1 cellular context compared by ENCODE assay signal in genomic region chr6:26199773-26200728, GRCh38.
TF ChIP-seq lines count a peak whose summit lies in the region.

No MANE protein-coding gene starts in this region.

TF ChIP-seq in K562, 482 proteins besides CTCF, POLR2A, EP300 and RAD21 (continued from another document and continues in another):
- no peak for TF ChIP-seq CEBPZ (IDR thresholded peaks at IDR 0.05; ENCODE audit: borderline replicate concordance, low read depth, low read length)
- 0 out of 2 replicates have a peak, but pooled peaks have one; percentile 56 for TF ChIP-seq ZNF23 (CRISPR knock-in tag; IDR thresholded peaks at IDR 0.05)
- 0 out of 2 replicates have a peak, but pooled peaks have one; percentile 26 for TF ChIP-seq CBFB (CRISPR knock-in tag; IDR thresholded peaks at IDR 0.05)
- no peak; a peak in 1 of 4 replicates for TF ChIP-seq TRIM24 (IDR thresholded peaks at IDR 0.05)
- TF ChIP-seq HDAC2 (IDR thresholded peaks at IDR 0.05) = no peak
- no peak for TF ChIP-seq ZNF274 (IDR thresholded peaks at IDR 0.05; ENCODE audit: borderline replicate concordance, low read depth, low read length)
- no peak for TF ChIP-seq MEF2A (IDR thresholded peaks at IDR 0.05; ENCODE audit: control insufficient read depth, low read depth, low read length)
- TF ChIP-seq ZNF311 (CRISPR knock-in tag; IDR thresholded peaks at IDR 0.05) = no peak
- TF ChIP-seq, protein P1, sequence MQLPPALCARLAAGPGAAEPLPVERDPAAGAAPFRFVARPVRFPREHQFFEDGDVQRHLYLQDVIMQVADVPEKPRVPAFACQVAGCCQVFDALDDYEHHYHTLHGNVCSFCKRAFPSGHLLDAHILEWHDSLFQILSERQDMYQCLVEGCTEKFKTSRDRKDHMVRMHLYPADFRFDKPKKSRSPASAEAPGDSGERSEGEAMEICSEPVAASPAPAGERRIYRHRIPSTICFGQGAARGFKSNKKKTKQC (CRISPR knock-in tag; IDR thresholded peaks at IDR 0.05) = no peak; the same call in none of the 2 replicates
- no peak for TF ChIP-seq KDM1A (IDR thresholded peaks at IDR 0.05)
- TF ChIP-seq CBX1 (IDR thresholded peaks at IDR 0.05; ENCODE audit: low read depth) = no peak
- no peak for TF ChIP-seq ATF1 (CRISPR knock-in tag; IDR thresholded peaks at IDR 0.05)
- peak; percentile 42; the same call in 1 of the 2 replicates for TF ChIP-seq ATF1 (tag; IDR thresholded peaks at IDR 0.05)
- 0 out of 2 replicates have a peak, but pooled peaks have one; percentile 51 for TF ChIP-seq ZNF445 (CRISPR knock-in tag; IDR thresholded peaks at IDR 0.05; ENCODE audit: low read depth)
- TF ChIP-seq, protein P2, sequence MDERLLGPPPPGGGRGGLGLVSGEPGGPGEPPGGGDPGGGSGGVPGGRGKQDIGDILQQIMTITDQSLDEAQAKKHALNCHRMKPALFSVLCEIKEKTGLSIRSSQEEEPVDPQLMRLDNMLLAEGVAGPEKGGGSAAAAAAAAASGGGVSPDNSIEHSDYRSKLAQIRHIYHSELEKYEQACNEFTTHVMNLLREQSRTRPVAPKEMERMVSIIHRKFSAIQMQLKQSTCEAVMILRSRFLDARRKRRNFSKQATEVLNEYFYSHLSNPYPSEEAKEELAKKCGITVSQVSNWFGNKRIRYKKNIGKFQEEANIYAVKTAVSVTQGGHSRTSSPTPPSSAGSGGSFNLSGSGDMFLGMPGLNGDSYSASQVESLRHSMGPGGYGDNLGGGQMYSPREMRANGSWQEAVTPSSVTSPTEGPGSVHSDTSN (CRISPR knock-in tag; IDR thresholded peaks at IDR 0.05; ENCODE audit: low read depth) = no peak
- TF ChIP-seq, protein P2 (tag; conservative IDR thresholded peaks at IDR 0.05; ENCODE audit: low read depth) = no peak
- TF ChIP-seq, protein P3, sequence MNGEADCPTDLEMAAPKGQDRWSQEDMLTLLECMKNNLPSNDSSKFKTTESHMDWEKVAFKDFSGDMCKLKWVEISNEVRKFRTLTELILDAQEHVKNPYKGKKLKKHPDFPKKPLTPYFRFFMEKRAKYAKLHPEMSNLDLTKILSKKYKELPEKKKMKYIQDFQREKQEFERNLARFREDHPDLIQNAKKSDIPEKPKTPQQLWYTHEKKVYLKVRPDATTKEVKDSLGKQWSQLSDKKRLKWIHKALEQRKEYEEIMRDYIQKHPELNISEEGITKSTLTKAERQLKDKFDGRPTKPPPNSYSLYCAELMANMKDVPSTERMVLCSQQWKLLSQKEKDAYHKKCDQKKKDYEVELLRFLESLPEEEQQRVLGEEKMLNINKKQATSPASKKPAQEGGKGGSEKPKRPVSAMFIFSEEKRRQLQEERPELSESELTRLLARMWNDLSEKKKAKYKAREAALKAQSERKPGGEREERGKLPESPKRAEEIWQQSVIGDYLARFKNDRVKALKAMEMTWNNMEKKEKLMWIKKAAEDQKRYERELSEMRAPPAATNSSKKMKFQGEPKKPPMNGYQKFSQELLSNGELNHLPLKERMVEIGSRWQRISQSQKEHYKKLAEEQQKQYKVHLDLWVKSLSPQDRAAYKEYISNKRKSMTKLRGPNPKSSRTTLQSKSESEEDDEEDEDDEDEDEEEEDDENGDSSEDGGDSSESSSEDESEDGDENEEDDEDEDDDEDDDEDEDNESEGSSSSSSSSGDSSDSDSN (IDR thresholded peaks at IDR 0.05; ENCODE audit: borderline replicate concordance in 1 of 2, low read depth in 2 of 2, low read length in 2 of 2) = no peak
- TF ChIP-seq TBL1XR1 (IDR thresholded peaks at IDR 0.05; ENCODE audit: low read length in 2 of 2) = no peak
- TF ChIP-seq FOXM1 (IDR thresholded peaks at IDR 0.05; ENCODE audit: low read depth) = no peak
- no peak for TF ChIP-seq FOXM1 (CRISPR knock-in tag; IDR thresholded peaks at IDR 0.05; ENCODE audit: low read depth)
- no peak for TF ChIP-seq ZNF212 (CRISPR knock-in tag; IDR thresholded peaks at IDR 0.05)
- TF ChIP-seq TAF15 (IDR thresholded peaks at IDR 0.05; ENCODE audit: low read depth, low read length) = 0 out of 2 replicates have a peak, but pooled peaks have one; percentile 94
- peak; percentile 41 for TF ChIP-seq PRPF4 (IDR thresholded peaks at IDR 0.05; ENCODE audit: insufficient read depth, low read depth, low read length, poor library complexity, severe bottlenecking)
- no peak for TF ChIP-seq ZFPM2 (CRISPR knock-in tag; IDR thresholded peaks at IDR 0.05)
- TF ChIP-seq EP400 (IDR thresholded peaks at IDR 0.05) = no peak; the same call in 1 of the 2 replicates
- TF ChIP-seq FOXP1 (CRISPR knock-in tag; IDR thresholded peaks at IDR 0.05) = peak; percentile 58
- no peak; the same call in 1 of the 2 replicates for TF ChIP-seq TEAD4 (IDR thresholded peaks at IDR 0.05; ENCODE audit: low read length)
- no peak for TF ChIP-seq TEAD4 (CRISPR knock-in tag; IDR thresholded peaks at IDR 0.05; ENCODE audit: borderline replicate concordance)
- peak; percentile 68; the same call in 1 of the 2 replicates for TF ChIP-seq DLX4 (CRISPR knock-in tag; IDR thresholded peaks at IDR 0.05)
- TF ChIP-seq RFX5 (IDR thresholded peaks at IDR 0.05; ENCODE audit: low read depth, low read length) = no peak
- no peak for TF ChIP-seq ZNF121 (CRISPR knock-in tag; conservative IDR thresholded peaks at IDR 0.05)
- 0 out of 4 replicates have a peak, but pooled peaks of 1 of the 2 experiments have one; percentile 18 for TF ChIP-seq TEAD1 (CRISPR knock-in tag; IDR thresholded peaks at IDR 0.05)
- peak; percentile 33; the same call in 1 of the 2 replicates for TF ChIP-seq ARID2 (IDR thresholded peaks at IDR 0.05)
- peak; percentile 68 for TF ChIP-seq POLR2G (IDR thresholded peaks at IDR 0.05; ENCODE audit: low read depth, low read length)
- TF ChIP-seq PTTG1 (tag; IDR thresholded peaks at IDR 0.05; ENCODE audit: low read depth) = no peak
- 0 out of 2 replicates have a peak, but pooled peaks have one; percentile 49 for TF ChIP-seq E2F3 (CRISPR knock-in tag; IDR thresholded peaks at IDR 0.05)
- TF ChIP-seq, protein P4, sequence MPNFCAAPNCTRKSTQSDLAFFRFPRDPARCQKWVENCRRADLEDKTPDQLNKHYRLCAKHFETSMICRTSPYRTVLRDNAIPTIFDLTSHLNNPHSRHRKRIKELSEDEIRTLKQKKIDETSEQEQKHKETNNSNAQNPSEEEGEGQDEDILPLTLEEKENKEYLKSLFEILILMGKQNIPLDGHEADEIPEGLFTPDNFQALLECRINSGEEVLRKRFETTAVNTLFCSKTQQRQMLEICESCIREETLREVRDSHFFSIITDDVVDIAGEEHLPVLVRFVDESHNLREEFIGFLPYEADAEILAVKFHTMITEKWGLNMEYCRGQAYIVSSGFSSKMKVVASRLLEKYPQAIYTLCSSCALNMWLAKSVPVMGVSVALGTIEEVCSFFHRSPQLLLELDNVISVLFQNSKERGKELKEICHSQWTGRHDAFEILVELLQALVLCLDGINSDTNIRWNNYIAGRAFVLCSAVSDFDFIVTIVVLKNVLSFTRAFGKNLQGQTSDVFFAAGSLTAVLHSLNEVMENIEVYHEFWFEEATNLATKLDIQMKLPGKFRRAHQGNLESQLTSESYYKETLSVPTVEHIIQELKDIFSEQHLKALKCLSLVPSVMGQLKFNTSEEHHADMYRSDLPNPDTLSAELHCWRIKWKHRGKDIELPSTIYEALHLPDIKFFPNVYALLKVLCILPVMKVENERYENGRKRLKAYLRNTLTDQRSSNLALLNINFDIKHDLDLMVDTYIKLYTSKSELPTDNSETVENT (CRISPR knock-in tag; IDR thresholded peaks at IDR 0.05) = no peak
- TF ChIP-seq MTA3 (IDR thresholded peaks at IDR 0.05; ENCODE audit: borderline replicate concordance) = no peak
- TF ChIP-seq HLTF (IDR thresholded peaks at IDR 0.05) = no peak
- peak; percentile 62 for TF ChIP-seq GATA2 (CRISPR knock-in tag; IDR thresholded peaks at IDR 0.05)
- TF ChIP-seq, protein P5, sequence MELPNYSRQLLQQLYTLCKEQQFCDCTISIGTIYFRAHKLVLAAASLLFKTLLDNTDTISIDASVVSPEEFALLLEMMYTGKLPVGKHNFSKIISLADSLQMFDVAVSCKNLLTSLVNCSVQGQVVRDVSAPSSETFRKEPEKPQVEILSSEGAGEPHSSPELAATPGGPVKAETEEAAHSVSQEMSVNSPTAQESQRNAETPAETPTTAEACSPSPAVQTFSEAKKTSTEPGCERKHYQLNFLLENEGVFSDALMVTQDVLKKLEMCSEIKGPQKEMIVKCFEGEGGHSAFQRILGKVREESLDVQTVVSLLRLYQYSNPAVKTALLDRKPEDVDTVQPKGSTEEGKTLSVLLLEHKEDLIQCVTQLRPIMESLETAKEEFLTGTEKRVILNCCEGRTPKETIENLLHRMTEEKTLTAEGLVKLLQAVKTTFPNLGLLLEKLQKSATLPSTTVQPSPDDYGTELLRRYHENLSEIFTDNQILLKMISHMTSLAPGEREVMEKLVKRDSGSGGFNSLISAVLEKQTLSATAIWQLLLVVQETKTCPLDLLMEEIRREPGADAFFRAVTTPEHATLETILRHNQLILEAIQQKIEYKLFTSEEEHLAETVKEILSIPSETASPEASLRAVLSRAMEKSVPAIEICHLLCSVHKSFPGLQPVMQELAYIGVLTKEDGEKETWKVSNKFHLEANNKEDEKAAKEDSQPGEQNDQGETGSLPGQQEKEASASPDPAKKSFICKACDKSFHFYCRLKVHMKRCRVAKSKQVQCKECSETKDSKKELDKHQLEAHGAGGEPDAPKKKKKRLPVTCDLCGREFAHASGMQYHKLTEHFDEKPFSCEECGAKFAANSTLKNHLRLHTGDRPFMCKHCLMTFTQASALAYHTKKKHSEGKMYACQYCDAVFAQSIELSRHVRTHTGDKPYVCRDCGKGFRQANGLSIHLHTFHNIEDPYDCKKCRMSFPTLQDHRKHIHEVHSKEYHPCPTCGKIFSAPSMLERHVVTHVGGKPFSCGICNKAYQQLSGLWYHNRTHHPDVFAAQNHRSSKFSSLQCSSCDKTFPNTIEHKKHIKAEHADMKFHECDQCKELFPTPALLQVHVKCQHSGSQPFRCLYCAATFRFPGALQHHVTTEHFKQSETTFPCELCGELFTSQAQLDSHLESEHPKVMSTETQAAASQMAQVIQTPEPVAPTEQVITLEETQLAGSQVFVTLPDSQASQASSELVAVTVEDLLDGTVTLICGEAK (IDR thresholded peaks at IDR 0.05) = peak; percentile 31; the same call in 1 of the 2 replicates
- TF ChIP-seq, protein P5 (CRISPR knock-in tag; IDR thresholded peaks at IDR 0.05) = peak; percentile 50; the same call in 1 of the 2 replicates
- no peak for TF ChIP-seq HNRNPH1 (optimal IDR thresholded peaks at IDR 0.05; ENCODE audit: low read depth, low read length)
- no peak for TF ChIP-seq KDM5B (IDR thresholded peaks at IDR 0.05; ENCODE audit: insufficient replicate concordance, low read depth, low read length)
- no peak for TF ChIP-seq LARP7 (IDR thresholded peaks at IDR 0.05)
- TF ChIP-seq RBM25 (IDR thresholded peaks at IDR 0.05; ENCODE audit: low read depth, low read length, severe bottlenecking) = no peak
